In genomic region chr10:14415676-14416307, GRCh38 we compare ENCODE assay signal across 17 cellular contexts.
"Had no signal": no experiment of that assay in that cellular context is flagged by ENCODE, and none has a peak within 500 bp of the region (broad histone marks: within the 10 kb centered on the region; RNA-seq: fewer than 3 reads in every experiment).

No MANE protein-coding gene starts in this region.

- H3K27ac Mint-ChIP-seq: activated CD4-positive, alpha-beta T cell treated with anti-CD3 and anti-CD28 coated beads, Interleukin-2, amount 10 ng/mL, durations not matched to agents 24 days and 14 days; activated CD8-positive, alpha-beta T cell treated with anti-CD3 and anti-CD28 coated beads, Interleukin-2, amount 10 ng/mL, durations not matched to agents 7 days and 5 days; activated naive CD8-positive, alpha-beta T cell treated with anti-CD3 and anti-CD28 coated beads for 36 hours; nephron; stimulated activated naive CD8-positive, alpha-beta T cell treated with anti-CD3 and anti-CD28 coated beads, Interleukin-15, Interleukin-2, amounts not matched to agents 100 ng/mL and 50 ng/mL, for 24 hours; T-helper 2 cell treated with Interferon-gamma antibody and Interleukin-4, amounts not matched to agents 5 μg/mL and 100 μg/mL, for 36 hours had no signal

- H3K4me3 ChIP-seq: breast epithelium, dorsolateral prefrontal cortex, right lobe of liver, suprapubic skin had no signal

- H3K27me3 ChIP-seq: breast epithelium, right lobe of liver, suprapubic skin had no signal

- H3K36me3 ChIP-seq: breast epithelium, right lobe of liver, suprapubic skin had no signal

- H3K9me3 ChIP-seq: breast epithelium, right lobe of liver, suprapubic skin had no signal

- H3K4me1 Mint-ChIP-seq: activated CD4-positive, alpha-beta T cell treated with anti-CD3 and anti-CD28 coated beads, Interleukin-2, amount 10 ng/mL, durations not matched to agents 24 days and 14 days had no signal

- H3K4me1 ChIP-seq: breast epithelium, right lobe of liver, suprapubic skin had no signal

- H3K4me3 Mint-ChIP-seq: activated CD4-positive, alpha-beta T cell treated with anti-CD3 and anti-CD28 coated beads, Interleukin-2, amount 10 ng/mL, durations not matched to agents 24 days and 14 days; activated CD8-positive, alpha-beta T cell treated with anti-CD3 and anti-CD28 coated beads, Interleukin-2, amount 10 ng/mL, durations not matched to agents 7 days and 5 days; activated naive CD8-positive, alpha-beta T cell treated with anti-CD3 and anti-CD28 coated beads for 36 hours; nephron; stimulated activated naive CD8-positive, alpha-beta T cell treated with anti-CD3 and anti-CD28 coated beads, Interleukin-15, Interleukin-2, amounts not matched to agents 100 ng/mL and 50 ng/mL, for 24 hours; T-helper 2 cell treated with Interferon-gamma antibody and Interleukin-4, amounts not matched to agents 5 μg/mL and 100 μg/mL, for 36 hours had no signal

- ATAC-seq: activated CD8-positive, alpha-beta T cell treated with anti-CD3 and anti-CD28 coated beads, Interleukin-2, amount 10 ng/mL, durations not matched to agents 7 days and 5 days; left ventricle myocardium superior; right lobe of liver had no signal

- H3K27ac ChIP-seq: breast epithelium, dorsolateral prefrontal cortex, right lobe of liver, suprapubic skin had no signal

- DNase-seq: activated CD4-positive, alpha-beta T cell treated with anti-CD3 and anti-CD28 coated beads, Interleukin-2, amount 10 ng/mL, durations not matched to agents 24 days and 14 days; activated CD4-positive, CD25-positive, alpha-beta regulatory T cell; activated CD8-positive, alpha-beta memory T cell treated with anti-CD3 and anti-CD28 coated beads, Interleukin-2, amount 50 U/mL, for 4 hours; activated CD8-positive, alpha-beta T cell treated with anti-CD3 and anti-CD28 coated beads, Interleukin-2, amount 10 ng/mL, durations not matched to agents 7 days and 5 days; activated gamma-delta T cell; activated naive CD8-positive, alpha-beta T cell treated with anti-CD3 and anti-CD28 coated beads for 36 hours; activated T-cell treated with anti-CD3 and anti-CD28 coated beads, Interleukin-2, amount 50 U/mL, for 48 hours; amygdala; dorsolateral prefrontal cortex; left ventricle myocardium superior; mesenchymal stem cell; right lobe of liver had no signal

- H3K9me3 Mint-ChIP-seq: nephron; T-helper 2 cell treated with Interferon-gamma antibody and Interleukin-4, amounts not matched to agents 5 μg/mL and 100 μg/mL, for 36 hours had no signal
